In the genomic region with DNA sequence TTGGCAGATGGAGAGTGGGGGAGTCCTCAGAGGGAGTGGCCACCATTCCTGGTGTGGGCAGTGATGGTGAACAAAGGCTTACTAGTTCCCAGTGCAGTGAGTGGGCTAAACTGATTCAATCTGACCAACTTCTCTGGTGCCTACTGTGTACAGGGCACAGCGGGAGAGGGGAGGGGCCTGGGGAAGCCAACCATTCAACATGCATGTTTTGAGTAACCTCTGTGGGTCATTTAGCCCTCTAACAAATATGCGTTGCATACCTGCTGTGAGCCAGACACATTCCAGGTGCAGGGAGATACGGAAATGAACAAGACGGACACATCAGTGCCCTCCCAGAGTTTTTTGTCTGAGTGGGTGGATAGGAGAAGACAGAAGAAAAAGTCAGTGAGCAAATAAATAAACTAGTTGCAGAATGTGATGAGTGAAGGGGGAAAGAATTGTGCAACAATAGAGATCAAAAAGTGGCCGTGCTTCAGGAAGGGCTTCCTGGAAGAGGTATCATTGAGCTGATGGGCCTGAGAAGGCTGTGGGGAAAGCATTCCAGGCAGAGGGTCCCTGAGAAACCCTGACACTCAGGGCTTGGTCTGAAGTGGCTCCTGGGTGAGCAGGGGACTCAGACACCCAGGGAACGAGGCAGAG, we compare ENCODE assay signal across 21 cellular contexts.
DNase-seq lines count a peak whose midpoint lies in the region; FAIRE-seq and TF ChIP-seq lines count a peak whose summit lies in the region.
"Had no signal": no experiment of that assay in that cellular context is flagged by ENCODE, and none has a peak within 500 bp of the region (broad histone marks: within the 10 kb centered on the region; RNA-seq: fewer than 3 reads in every experiment).

No MANE protein-coding gene starts in this region.

- H3K27me3 ChIP-seq in astrocyte (ENCODE audit: insufficient read depth, low read length) = no peaks in the 10 kb centered on the region
- H3K27me3 ChIP-seq: BLaER1 treated with 17β-estradiol and CSF1 and Interleukin-3, amounts not matched to agents 10 nM and 100 nM; brain microvascular endothelial cell; dorsolateral prefrontal cortex; upper lobe of left lung had no signal

- H3K4me3 Mint-ChIP-seq in astrocyte (ENCODE audit: unreplicated experiment) (no peak overlapping the region), type B pancreatic cell (no peak overlapping the region)
- H3K4me3 Mint-ChIP-seq: activated CD4-positive, alpha-beta T cell treated with anti-CD3 and anti-CD28 coated beads for 36 hours; stimulated activated effector memory CD8-positive, alpha-beta T cell treated with anti-CD3 and anti-CD28 coated beads, Interleukin-12 subunit alpha, Interleukin-12 subunit beta, amount 100 ng/mL, for 72 hours had no signal

- H3K36me3 ChIP-seq in astrocyte (ENCODE audit: insufficient read depth, low read length) = peaks cover 6% of the 10 kb centered on the region
- H3K36me3 ChIP-seq: left ventricle myocardium inferior, upper lobe of left lung had no signal

- peaks cover 39% of the 10 kb centered on the region for H3K27me3 Mint-ChIP-seq in astrocyte (ENCODE audit: low read depth, unreplicated experiment)
- no peaks in the 10 kb centered on the region for H3K27me3 Mint-ChIP-seq in type B pancreatic cell
- H3K27me3 Mint-ChIP-seq: activated CD4-positive, alpha-beta T cell treated with anti-CD3 and anti-CD28 coated beads for 36 hours had no signal

- H3K4me3 ChIP-seq in astrocyte (ENCODE audit: insufficient read depth, low read depth, low read length) = no peak overlapping the region
- H3K4me3 ChIP-seq: BLaER1 treated with 17β-estradiol and CSF1 and Interleukin-3, amounts not matched to agents 10 nM and 100 nM; dorsolateral prefrontal cortex; left ventricle myocardium inferior; smooth muscle cell; upper lobe of left lung had no signal

- peak overlapping the region; percentile 58 for H3K4me2 ChIP-seq in astrocyte (ENCODE audit: low read length)
- H3K4me2 ChIP-seq: BLaER1 treated with 17β-estradiol and CSF1 and Interleukin-3, amounts not matched to agents 10 nM and 100 nM; smooth muscle cell had no signal

- H3K9ac ChIP-seq in astrocyte (ENCODE audit: low read length) = peak overlapping the region; percentile 20

- H3K4me1 ChIP-seq in astrocyte (ENCODE audit: insufficient read depth, low read length) = peaks cover 34% of the 10 kb centered on the region

- H3K36me3 Mint-ChIP-seq in astrocyte (ENCODE audit: low read depth, unreplicated experiment) (peaks cover 5% of the 10 kb centered on the region), type B pancreatic cell (no peaks in the 10 kb centered on the region)
- H3K36me3 Mint-ChIP-seq: stimulated activated effector memory CD8-positive, alpha-beta T cell treated with anti-CD3 and anti-CD28 coated beads, Interleukin-12 subunit alpha, Interleukin-12 subunit beta, amount 100 ng/mL, for 72 hours had no signal

- H3K27ac Mint-ChIP-seq in astrocyte (ENCODE audit: unreplicated experiment) (no peak overlapping the region), type B pancreatic cell (peak overlapping the region; percentile 80)
- H3K27ac Mint-ChIP-seq: activated CD4-positive, alpha-beta T cell treated with anti-CD3 and anti-CD28 coated beads for 36 hours; stimulated activated effector memory CD8-positive, alpha-beta T cell treated with anti-CD3 and anti-CD28 coated beads, Interleukin-12 subunit alpha, Interleukin-12 subunit beta, amount 100 ng/mL, for 72 hours had no signal

- TF ChIP-seq CTCF in astrocyte (IDR thresholded peaks at IDR 0.05; ENCODE audit: insufficient read depth, low read depth, low read length) (no peak), type B pancreatic cell (conservative IDR thresholded peaks at IDR 0.05) (no peak)

- H3K9me3 ChIP-seq in astrocyte (ENCODE audit: insufficient read depth, low read depth, low read length) = no peaks in the 10 kb centered on the region
- H3K9me3 ChIP-seq: BLaER1 treated with 17β-estradiol and CSF1 and Interleukin-3, amounts not matched to agents 10 nM and 100 nM; left ventricle myocardium inferior; upper lobe of left lung had no signal

- H4K20me1 ChIP-seq in astrocyte (ENCODE audit: insufficient read depth, low read length) = peaks cover 76% of the 10 kb centered on the region

- peaks cover 57% of the 10 kb centered on the region for H3K79me2 ChIP-seq in astrocyte (ENCODE audit: insufficient read depth, low read length)

- no peaks in the 10 kb centered on the region for H3K9me3 Mint-ChIP-seq in astrocyte (ENCODE audit: unreplicated experiment)
- no peaks in the 10 kb centered on the region for H3K9me3 Mint-ChIP-seq in type B pancreatic cell
- H3K9me3 Mint-ChIP-seq: stimulated activated effector memory CD8-positive, alpha-beta T cell treated with anti-CD3 and anti-CD28 coated beads, Interleukin-12 subunit alpha, Interleukin-12 subunit beta, amount 100 ng/mL, for 72 hours had no signal

- no peak for FAIRE-seq in astrocyte (lab: Jason Lieb, UNC)

- H2AFZ ChIP-seq in astrocyte (ENCODE audit: low read depth, low read length) = no peak overlapping the region

- DNase-seq in NCI-H82 (lab: John Stamatoyannopoulos, UW) (peak; percentile 45), NCI-H82 treated with DMSO at 0.1 percent for 48 hours (lab: John Stamatoyannopoulos, UW; ENCODE audit: unreplicated experiment) (no peak), astrocyte (ENCODE audit: low read depth) (peak; percentile 49), iris pigment epithelial cell (ENCODE audit: low read depth) (peak; percentile 46), type B pancreatic cell (ENCODE audit: extremely low spot score, unreplicated experiment) (no peak), 8988T (no peak), C1 segment of cervical spinal cord (lab: John Stamatoyannopoulos, UW) (no peak)
- DNase-seq in activated T-cell treated with anti-CD3 and anti-CD28 coated beads, Interleukin-2, amount 50 U/mL, for 1 hour = no peak
- DNase-seq: activated CD4-positive, alpha-beta T cell treated with anti-CD3 and anti-CD28 coated beads for 36 hours; activated CD8-positive, alpha-beta memory T cell treated with anti-CD3 and anti-CD28 coated beads, Interleukin-2, amount 50 U/mL, for 48 hours; activated naive CD4-positive, alpha-beta T cell treated with Interleukin-2 at 50 U/mL for 16 hours; brain microvascular endothelial cell; dorsolateral prefrontal cortex; left ventricle myocardium inferior; NCI-H1105 treated with DMSO at 0.1 percent for 48 hours; NCI-H2227 treated with DMSO at 0.1 percent for 48 hours; SIG-M5; upper lobe of left lung had no signal

- H3K27ac ChIP-seq in astrocyte (ENCODE audit: low read depth, low read length) = peak overlapping the region; percentile 4
- H3K27ac ChIP-seq: BLaER1 treated with 17β-estradiol and CSF1 and Interleukin-3, amounts not matched to agents 10 nM and 100 nM; brain microvascular endothelial cell; dorsolateral prefrontal cortex had no signal

- peaks cover 13% of the 10 kb centered on the region for H3K4me1 Mint-ChIP-seq in astrocyte (ENCODE audit: low read depth, unreplicated experiment)
- peaks cover 44% of the 10 kb centered on the region for H3K4me1 Mint-ChIP-seq in type B pancreatic cell (ENCODE audit: unreplicated experiment)
- H3K4me1 Mint-ChIP-seq: activated CD4-positive, alpha-beta T cell treated with anti-CD3 and anti-CD28 coated beads for 36 hours; stimulated activated effector memory CD8-positive, alpha-beta T cell treated with anti-CD3 and anti-CD28 coated beads, Interleukin-12 subunit alpha, Interleukin-12 subunit beta, amount 100 ng/mL, for 72 hours had no signal

Comparison
In these comparisons a context has a peak if more than half of its experiments do, and no peak if none do; other contexts are left out.
1. DNase-seq: peak in NCI-H82 (single experiment), astrocyte (single experiment) and iris pigment epithelial cell (single experiment); none in NCI-H82 treated with DMSO at 0.1 percent for 48 hours (single experiment), type B pancreatic cell (single experiment), activated T-cell treated with anti-CD3 and anti-CD28 coated beads, Interleukin-2, amount 50 U/mL, for 1 hour (single experiment), 8988T (single experiment) and C1 segment of cervical spinal cord (0 of 14).